Comparison of ENCODE assay signal across 14 cellular contexts in the genomic region with DNA sequence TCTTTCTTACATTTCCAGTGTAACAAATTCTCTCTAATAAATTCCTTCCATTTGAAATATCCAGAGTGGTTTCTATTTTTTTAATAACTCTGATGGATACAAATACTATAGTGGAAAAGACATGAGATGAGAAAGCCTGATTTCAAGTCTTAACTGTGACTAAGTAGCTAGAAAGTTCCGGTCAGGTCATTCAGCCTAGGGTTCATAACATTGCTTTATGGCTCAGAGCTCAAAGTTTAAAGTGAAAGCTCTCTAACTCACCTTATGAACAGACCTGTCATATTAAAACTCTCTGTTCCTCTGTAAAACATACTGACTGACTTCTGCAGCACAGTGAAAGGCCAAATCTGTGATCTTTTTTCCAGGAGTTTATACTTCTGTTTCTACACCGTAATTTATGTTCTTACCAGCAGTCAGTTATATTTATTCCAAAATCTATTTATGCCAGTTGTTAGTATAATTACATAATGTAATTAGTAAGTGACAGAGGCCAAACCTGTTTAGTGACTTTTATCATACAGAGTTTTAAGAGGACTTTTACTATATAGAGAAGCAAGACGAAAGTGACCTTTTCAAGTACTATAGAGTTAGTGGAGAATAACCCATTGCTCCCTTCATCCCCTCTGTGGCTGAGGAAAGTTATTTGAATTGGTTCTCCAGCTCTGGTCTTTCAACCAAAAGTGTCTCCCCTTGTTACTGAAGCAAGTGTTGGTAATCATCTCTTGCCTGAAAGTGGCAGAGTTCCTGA.
A peak's percentile ranks its signal among the peaks of the same experiment; 100 is the strongest.
DNase-seq lines count a peak whose midpoint lies in the region; ATAC-seq and TF ChIP-seq lines count a peak whose summit lies in the region.
"Had no signal": no experiment of that assay in that cellular context is flagged by ENCODE, and none has a peak within 500 bp of the region (broad histone marks: within the 10 kb centered on the region; RNA-seq: fewer than 3 reads in every experiment).

No MANE protein-coding gene starts in this region.

- CTCF ChIA-PET in CD4-positive, alpha-beta T cell (lab: Charles Lee): no interaction called here

- WGBS in heart left ventricle, 4 donors: 66 to 79% (median 73%) methylated on average over 3 of the region's 3 CpGs

- ATAC-seq in heart left ventricle (no peak), HG02840 (IDR thresholded peaks at IDR 0.05; ENCODE audit: low FRiP score, unreplicated experiment) (peak; percentile 78), HG03521 (IDR thresholded peaks at IDR 0.05; ENCODE audit: unreplicated experiment) (peak; percentile 50)
- no peak for ATAC-seq in CD4-positive, alpha-beta T cell (ENCODE audit: poor library complexity)
- no peak for ATAC-seq in stimulated activated memory B cell treated with anti-CD40 and anti-IgM and Interleukin-4, amounts not matched to agents 10 μg/mL and 1 μg/mL and 100 μg/mL, for 72 hours
- ATAC-seq: GM23338, SK-N-SH treated with all-trans-retinoic acid at 6 μM for 48 hours had no signal

- H3K27ac ChIP-seq in left ventricle myocardium inferior (replicated peaks): peak overlapping the region; percentile 37
- peak overlapping the region in 4 of 12 donors; percentile 2 to 60 (median 22) for H3K27ac ChIP-seq in heart left ventricle
- H3K27ac ChIP-seq in uterus: peak overlapping the region; percentile 17 to 25
- no peak overlapping the region for H3K27ac ChIP-seq in CD4-positive, alpha-beta T cell (ENCODE audit: low read depth, low read length)

- H3K36me3 Mint-ChIP-seq in CD4-positive, alpha-beta T cell (ENCODE audit: low read depth): no peaks in the 10 kb centered on the region
- H3K36me3 Mint-ChIP-seq in stimulated activated memory B cell treated with anti-CD40 and anti-IgM and Interleukin-4, amounts not matched to agents 10 μg/mL and 1 μg/mL and 100 μg/mL, for 72 hours: no peaks in the 10 kb centered on the region
- H3K36me3 Mint-ChIP-seq: memory B cell had no signal

- H3K36me3 ChIP-seq in left ventricle myocardium inferior (no peaks in the 10 kb centered on the region), heart left ventricle (no peaks in the 10 kb centered on the region), uterus (no peaks in the 10 kb centered on the region)
- H3K36me3 ChIP-seq: heart right ventricle had no signal

- TF ChIP-seq POLR2A in heart left ventricle (IDR thresholded peaks at IDR 0.05) (no peak), uterus (IDR thresholded peaks at IDR 0.05) (no peak)

- POLR2A ChIA-PET in CD4-positive, alpha-beta T cell (lab: Charles Lee): no interaction called here

- TF ChIP-seq CTCF in left ventricle myocardium inferior (IDR thresholded peaks at IDR 0.05; ENCODE audit: borderline replicate concordance) (no peak), heart left ventricle (IDR thresholded peaks at IDR 0.05) (no peak), uterus (IDR thresholded peaks at IDR 0.05) (no peak)
- TF ChIP-seq CTCF in CD4-positive, alpha-beta T cell (IDR thresholded peaks at IDR 0.05): no peak

- H3K9me3 ChIP-seq in left ventricle myocardium inferior (replicated peaks) (no peaks in the 10 kb centered on the region), heart left ventricle (no peaks in the 10 kb centered on the region), uterus (no peaks in the 10 kb centered on the region)
- H3K9me3 ChIP-seq in CD4-positive, alpha-beta T cell (ENCODE audit: control insufficient read depth, low read length): no peaks in the 10 kb centered on the region
- H3K9me3 ChIP-seq: heart right ventricle had no signal

- H3K4me1 ChIP-seq in left ventricle myocardium inferior: peaks cover 34% of the 10 kb centered on the region
- H3K4me1 ChIP-seq in heart left ventricle: peaks cover 0 to 30% (median 11%) of the 10 kb centered on the region in 12 donors
- H3K4me1 ChIP-seq in uterus: no peaks in the 10 kb centered on the region

- H3K4me3 Mint-ChIP-seq in CD4-positive, alpha-beta T cell: no peak overlapping the region
- H3K4me3 Mint-ChIP-seq in stimulated activated memory B cell treated with anti-CD40 and anti-IgM and Interleukin-4, amounts not matched to agents 10 μg/mL and 1 μg/mL and 100 μg/mL, for 72 hours: no peak overlapping the region
- H3K4me3 Mint-ChIP-seq: GM23338, memory B cell had no signal

- H3K27me3 ChIP-seq in left ventricle myocardium inferior (ENCODE audit: low read depth): no peaks in the 10 kb centered on the region
- H3K27me3 ChIP-seq in heart left ventricle: no peaks in the 10 kb centered on the region
- no peaks in the 10 kb centered on the region for H3K27me3 ChIP-seq in uterus
- H3K27me3 ChIP-seq in CD4-positive, alpha-beta T cell (ENCODE audit: control insufficient read depth, insufficient read depth, low read length): no peaks in the 10 kb centered on the region
- H3K27me3 ChIP-seq: heart right ventricle had no signal

- H3K4me3 ChIP-seq in left ventricle myocardium inferior (no peak overlapping the region), heart left ventricle (no peak overlapping the region), uterus (no peak overlapping the region)
- H3K4me3 ChIP-seq: GM23338, heart right ventricle had no signal

- no peaks in the 10 kb centered on the region for H3K4me1 Mint-ChIP-seq in CD4-positive, alpha-beta T cell (ENCODE audit: low read depth)
- no peaks in the 10 kb centered on the region for H3K4me1 Mint-ChIP-seq in stimulated activated memory B cell treated with anti-CD40 and anti-IgM and Interleukin-4, amounts not matched to agents 10 μg/mL and 1 μg/mL and 100 μg/mL, for 72 hours
- H3K4me1 Mint-ChIP-seq: memory B cell had no signal

- DNase-seq in left ventricle myocardium inferior: no peak
- no peak for DNase-seq in heart left ventricle
- DNase-seq in uterus: no peak
- no peak for DNase-seq in CD4-positive, alpha-beta T cell
- no peak for DNase-seq in NCI-H2107 (lab: John Stamatoyannopoulos, UW)
- DNase-seq: DMS79; effector memory CD4-positive, alpha-beta T cell; heart right ventricle had no signal

- peaks cover 3% of the 10 kb centered on the region for H3K27me3 Mint-ChIP-seq in CD4-positive, alpha-beta T cell
- H3K27me3 Mint-ChIP-seq in stimulated activated memory B cell treated with anti-CD40 and anti-IgM and Interleukin-4, amounts not matched to agents 10 μg/mL and 1 μg/mL and 100 μg/mL, for 72 hours: peaks cover 11% of the 10 kb centered on the region

- no peak overlapping the region for H3K27ac Mint-ChIP-seq in CD4-positive, alpha-beta T cell
- H3K27ac Mint-ChIP-seq in stimulated activated memory B cell treated with anti-CD40 and anti-IgM and Interleukin-4, amounts not matched to agents 10 μg/mL and 1 μg/mL and 100 μg/mL, for 72 hours: no peak overlapping the region
- H3K27ac Mint-ChIP-seq: GM23338, memory B cell had no signal

- H3K9me3 Mint-ChIP-seq in CD4-positive, alpha-beta T cell: no peaks in the 10 kb centered on the region
- H3K9me3 Mint-ChIP-seq in stimulated activated memory B cell treated with anti-CD40 and anti-IgM and Interleukin-4, amounts not matched to agents 10 μg/mL and 1 μg/mL and 100 μg/mL, for 72 hours: no peaks in the 10 kb centered on the region
- H3K9me3 Mint-ChIP-seq: GM23338, memory B cell had no signal

- intact Hi-C loops in left ventricle myocardium inferior (cut with micrococcal nuclease): no loop called here
- intact Hi-C loops in heart left ventricle (cut with DNase I): no loop called here
- intact Hi-C loops in uterus (cut with DNase I; ENCODE audit: low total_unique reads): no loop called here
- intact Hi-C loops in CD4-positive, alpha-beta T cell (cut with DNase I, micrococcal nuclease): no loop called here

Comparison
In these comparisons a context has a peak if more than half of its experiments do, and no peak if none do; other contexts are left out.
1. ATAC-seq: peak in HG02840 (single experiment) and HG03521 (single experiment); none in heart left ventricle (0 of 4), CD4-positive, alpha-beta T cell (single experiment) and stimulated activated memory B cell treated with anti-CD40 and anti-IgM and Interleukin-4, amounts not matched to agents 10 μg/mL and 1 μg/mL and 100 μg/mL, for 72 hours (single experiment).